2 cellular contexts compared by ENCODE assay signal in the genomic region with DNA sequence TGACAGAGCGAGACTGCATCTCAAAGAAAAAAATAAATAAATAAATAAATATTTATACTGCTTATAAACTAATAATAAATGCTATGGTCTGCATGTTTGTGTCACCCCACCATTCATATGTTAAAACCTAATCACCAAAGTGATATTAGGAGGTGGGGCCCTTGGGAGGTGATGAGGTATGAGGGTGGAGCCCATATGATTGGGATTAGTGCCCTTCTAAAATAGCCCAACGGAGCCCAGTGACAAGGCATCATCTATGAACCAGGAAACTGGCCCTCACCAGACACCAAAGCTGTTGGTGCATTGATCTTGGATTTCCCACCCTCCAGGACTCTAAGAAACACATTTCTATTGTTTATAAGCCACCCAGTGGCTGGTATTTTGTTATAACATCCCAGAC.
TF ChIP-seq lines count a peak whose summit lies in the region.

No MANE protein-coding gene starts in this region.

TF ChIP-seq in HepG2, 621 proteins besides CTCF, POLR2A, EP300 and RAD21:
- TF ChIP-seq ZNF264 (CRISPR knock-in tag; IDR thresholded peaks at IDR 0.05) (peak; percentile 95), CAMTA2 (CRISPR knock-in tag; IDR thresholded peaks at IDR 0.05; ENCODE audit: borderline replicate concordance) (no peak), ZNF101 (CRISPR knock-in tag; IDR thresholded peaks at IDR 0.05; ENCODE audit: borderline replicate concordance, low read depth) (no peak)

TF ChIP-seq in GM23338, 12 proteins besides CTCF, POLR2A, EP300 and RAD21:
- TF ChIP-seq STAT1 (IDR thresholded peaks at IDR 0.05; ENCODE audit: unreplicated experiment) (no peak), NANOG (IDR thresholded peaks at IDR 0.05; ENCODE audit: borderline replicate concordance) (no peak), EZH2phosphoT487 (IDR thresholded peaks at IDR 0.05; ENCODE audit: unreplicated experiment) (no peak), EZH2 (IDR thresholded peaks at IDR 0.05; ENCODE audit: low read depth, unreplicated experiment) (no peak), POLR2AphosphoS5 (IDR thresholded peaks at IDR 0.05; ENCODE audit: low read depth) (no peak), ZNF331 (CRISPR knock-in tag; IDR thresholded peaks at IDR 0.05; ENCODE audit: low read depth) (no peak), CREB1 (CRISPR knock-in tag; IDR thresholded peaks at IDR 0.05; ENCODE audit: low read depth) (no peak), ZNF114 (CRISPR knock-in tag; IDR thresholded peaks at IDR 0.05) (no peak), JUNB (IDR thresholded peaks at IDR 0.05; ENCODE audit: unreplicated experiment) (no peak)
- TF ChIP-seq, protein P1, sequence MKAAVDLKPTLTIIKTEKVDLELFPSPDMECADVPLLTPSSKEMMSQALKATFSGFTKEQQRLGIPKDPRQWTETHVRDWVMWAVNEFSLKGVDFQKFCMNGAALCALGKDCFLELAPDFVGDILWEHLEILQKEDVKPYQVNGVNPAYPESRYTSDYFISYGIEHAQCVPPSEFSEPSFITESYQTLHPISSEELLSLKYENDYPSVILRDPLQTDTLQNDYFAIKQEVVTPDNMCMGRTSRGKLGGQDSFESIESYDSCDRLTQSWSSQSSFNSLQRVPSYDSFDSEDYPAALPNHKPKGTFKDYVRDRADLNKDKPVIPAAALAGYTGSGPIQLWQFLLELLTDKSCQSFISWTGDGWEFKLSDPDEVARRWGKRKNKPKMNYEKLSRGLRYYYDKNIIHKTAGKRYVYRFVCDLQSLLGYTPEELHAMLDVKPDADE (IDR thresholded peaks at IDR 0.05): no peak
- TF ChIP-seq, protein P2, sequence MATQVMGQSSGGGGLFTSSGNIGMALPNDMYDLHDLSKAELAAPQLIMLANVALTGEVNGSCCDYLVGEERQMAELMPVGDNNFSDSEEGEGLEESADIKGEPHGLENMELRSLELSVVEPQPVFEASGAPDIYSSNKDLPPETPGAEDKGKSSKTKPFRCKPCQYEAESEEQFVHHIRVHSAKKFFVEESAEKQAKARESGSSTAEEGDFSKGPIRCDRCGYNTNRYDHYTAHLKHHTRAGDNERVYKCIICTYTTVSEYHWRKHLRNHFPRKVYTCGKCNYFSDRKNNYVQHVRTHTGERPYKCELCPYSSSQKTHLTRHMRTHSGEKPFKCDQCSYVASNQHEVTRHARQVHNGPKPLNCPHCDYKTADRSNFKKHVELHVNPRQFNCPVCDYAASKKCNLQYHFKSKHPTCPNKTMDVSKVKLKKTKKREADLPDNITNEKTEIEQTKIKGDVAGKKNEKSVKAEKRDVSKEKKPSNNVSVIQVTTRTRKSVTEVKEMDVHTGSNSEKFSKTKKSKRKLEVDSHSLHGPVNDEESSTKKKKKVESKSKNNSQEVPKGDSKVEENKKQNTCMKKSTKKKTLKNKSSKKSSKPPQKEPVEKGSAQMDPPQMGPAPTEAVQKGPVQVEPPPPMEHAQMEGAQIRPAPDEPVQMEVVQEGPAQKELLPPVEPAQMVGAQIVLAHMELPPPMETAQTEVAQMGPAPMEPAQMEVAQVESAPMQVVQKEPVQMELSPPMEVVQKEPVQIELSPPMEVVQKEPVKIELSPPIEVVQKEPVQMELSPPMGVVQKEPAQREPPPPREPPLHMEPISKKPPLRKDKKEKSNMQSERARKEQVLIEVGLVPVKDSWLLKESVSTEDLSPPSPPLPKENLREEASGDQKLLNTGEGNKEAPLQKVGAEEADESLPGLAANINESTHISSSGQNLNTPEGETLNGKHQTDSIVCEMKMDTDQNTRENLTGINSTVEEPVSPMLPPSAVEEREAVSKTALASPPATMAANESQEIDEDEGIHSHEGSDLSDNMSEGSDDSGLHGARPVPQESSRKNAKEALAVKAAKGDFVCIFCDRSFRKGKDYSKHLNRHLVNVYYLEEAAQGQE (IDR thresholded peaks at IDR 0.05; ENCODE audit: unreplicated experiment): no peak
- TF ChIP-seq, protein P3, sequence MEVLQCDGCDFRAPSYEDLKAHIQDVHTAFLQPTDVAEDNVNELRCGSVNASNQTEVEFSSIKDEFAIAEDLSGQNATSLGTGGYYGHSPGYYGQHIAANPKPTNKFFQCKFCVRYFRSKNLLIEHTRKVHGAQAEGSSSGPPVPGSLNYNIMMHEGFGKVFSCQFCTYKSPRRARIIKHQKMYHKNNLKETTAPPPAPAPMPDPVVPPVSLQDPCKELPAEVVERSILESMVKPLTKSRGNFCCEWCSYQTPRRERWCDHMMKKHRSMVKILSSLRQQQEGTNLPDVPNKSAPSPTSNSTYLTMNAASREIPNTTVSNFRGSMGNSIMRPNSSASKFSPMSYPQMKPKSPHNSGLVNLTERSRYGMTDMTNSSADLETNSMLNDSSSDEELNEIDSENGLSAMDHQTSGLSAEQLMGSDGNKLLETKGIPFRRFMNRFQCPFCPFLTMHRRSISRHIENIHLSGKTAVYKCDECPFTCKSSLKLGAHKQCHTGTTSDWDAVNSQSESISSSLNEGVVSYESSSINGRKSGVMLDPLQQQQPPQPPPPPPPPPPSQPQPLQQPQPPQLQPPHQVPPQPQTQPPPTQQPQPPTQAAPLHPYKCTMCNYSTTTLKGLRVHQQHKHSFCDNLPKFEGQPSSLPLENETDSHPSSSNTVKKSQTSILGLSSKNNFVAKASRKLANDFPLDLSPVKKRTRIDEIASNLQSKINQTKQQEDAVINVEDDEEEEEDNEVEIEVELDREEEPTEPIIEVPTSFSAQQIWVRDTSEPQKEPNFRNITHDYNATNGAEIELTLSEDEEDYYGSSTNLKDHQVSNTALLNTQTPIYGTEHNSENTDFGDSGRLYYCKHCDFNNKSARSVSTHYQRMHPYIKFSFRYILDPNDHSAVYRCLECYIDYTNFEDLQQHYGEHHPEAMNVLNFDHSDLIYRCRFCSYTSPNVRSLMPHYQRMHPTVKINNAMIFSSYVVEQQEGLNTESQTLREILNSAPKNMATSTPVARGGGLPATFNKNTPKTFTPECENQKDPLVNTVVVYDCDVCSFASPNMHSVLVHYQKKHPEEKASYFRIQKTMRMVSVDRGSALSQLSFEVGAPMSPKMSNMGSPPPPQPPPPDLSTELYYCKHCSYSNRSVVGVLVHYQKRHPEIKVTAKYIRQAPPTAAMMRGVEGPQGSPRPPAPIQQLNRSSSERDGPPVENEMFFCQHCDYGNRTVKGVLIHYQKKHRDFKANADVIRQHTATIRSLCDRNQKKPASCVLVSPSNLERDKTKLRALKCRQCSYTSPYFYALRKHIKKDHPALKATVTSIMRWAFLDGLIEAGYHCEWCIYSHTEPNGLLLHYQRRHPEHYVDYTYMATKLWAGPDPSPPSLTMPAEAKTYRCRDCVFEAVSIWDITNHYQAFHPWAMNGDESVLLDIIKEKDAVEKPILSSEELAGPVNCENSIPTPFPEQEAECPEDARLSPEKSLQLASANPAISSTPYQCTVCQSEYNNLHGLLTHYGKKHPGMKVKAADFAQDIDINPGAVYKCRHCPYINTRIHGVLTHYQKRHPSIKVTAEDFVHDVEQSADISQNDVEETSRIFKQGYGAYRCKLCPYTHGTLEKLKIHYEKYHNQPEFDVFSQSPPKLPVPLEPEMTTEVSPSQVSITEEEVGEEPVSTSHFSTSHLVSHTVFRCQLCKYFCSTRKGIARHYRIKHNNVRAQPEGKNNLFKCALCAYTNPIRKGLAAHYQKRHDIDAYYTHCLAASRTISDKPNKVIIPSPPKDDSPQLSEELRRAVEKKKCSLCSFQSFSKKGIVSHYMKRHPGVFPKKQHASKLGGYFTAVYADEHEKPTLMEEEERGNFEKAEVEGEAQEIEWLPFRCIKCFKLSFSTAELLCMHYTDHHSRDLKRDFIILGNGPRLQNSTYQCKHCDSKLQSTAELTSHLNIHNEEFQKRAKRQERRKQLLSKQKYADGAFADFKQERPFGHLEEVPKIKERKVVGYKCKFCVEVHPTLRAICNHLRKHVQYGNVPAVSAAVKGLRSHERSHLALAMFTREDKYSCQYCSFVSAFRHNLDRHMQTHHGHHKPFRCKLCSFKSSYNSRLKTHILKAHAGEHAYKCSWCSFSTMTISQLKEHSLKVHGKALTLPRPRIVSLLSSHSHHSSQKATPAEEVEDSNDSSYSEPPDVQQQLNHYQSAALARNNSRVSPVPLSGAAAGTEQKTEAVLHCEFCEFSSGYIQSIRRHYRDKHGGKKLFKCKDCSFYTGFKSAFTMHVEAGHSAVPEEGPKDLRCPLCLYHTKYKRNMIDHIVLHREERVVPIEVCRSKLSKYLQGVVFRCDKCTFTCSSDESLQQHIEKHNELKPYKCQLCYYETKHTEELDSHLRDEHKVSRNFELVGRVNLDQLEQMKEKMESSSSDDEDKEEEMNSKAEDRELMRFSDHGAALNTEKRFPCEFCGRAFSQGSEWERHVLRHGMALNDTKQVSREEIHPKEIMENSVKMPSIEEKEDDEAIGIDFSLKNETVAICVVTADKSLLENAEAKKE (CRISPR knock-in tag; IDR thresholded peaks at IDR 0.05): no peak
TF ChIP-seq in GM23338: peak in this region for 0.
